8 cellular contexts compared by ENCODE assay signal in genomic region chr19:1020868-1021425, GRCh38. TPM values are rescaled to one million over a fixed set of nuclear protein-coding genes. Genes with fewer than 3 reads are reported as not detected.
DNase-seq lines count a peak whose midpoint lies in the region; ATAC-seq, FAIRE-seq and TF ChIP-seq lines count a peak whose summit lies in the region.

TSS of gene TMEM259 (minus strand) at chr19:1021123. CDS start at chr19:1020996, 127 bp downstream.

- 0% methylated on average over 49 to 57 of the region's 68 CpGs for WGBS in mesodermal cell (ENCODE audit: insufficient coverage in 2 of 2), 2 experiments

- peaks cover 5% of the 10 kb centered on the region for H3F3A ChIP-seq in OCI-LY1 (ENCODE audit: insufficient read depth, low read length)

- DNase-seq in D721Med (ENCODE audit: insufficient read length, low spot score) (peak; percentile 96), HuH-7 (ENCODE audit: low spot score) (peak; percentile 87)
- peak; percentile 85 for DNase-seq in activated CD8-positive, alpha-beta memory T cell treated with anti-CD3 and anti-CD28 coated beads, Interleukin-2, amount 50 U/mL, for 24 hours (ENCODE audit: extremely low read depth)
- peak; percentile 91 for DNase-seq in stimulated activated CD8-positive, alpha-beta memory T cell treated with anti-CD3 and anti-CD28 coated beads, Interleukin-15, amount 100 ng/mL, for 24 hours (ENCODE audit: low read depth)

- no peaks in the 10 kb centered on the region for H3K9me2 ChIP-seq in OCI-LY1 (ENCODE audit: low read depth, low read length)

- H3K4me3 ChIP-seq in OCI-LY1 (ENCODE audit: low read depth, low read length, poor library complexity, severe bottlenecking), result peak within 1 kb of the TSS; percentile 99
- H3K4me3 ChIP-seq in endocrine pancreas (ENCODE audit: control insufficient read depth, insufficient read depth, low read length), result peak within 1 kb of the TSS; percentile 28
- peak within 1 kb of the TSS; percentile 91 for H3K4me3 ChIP-seq in mesodermal cell (ENCODE audit: extremely low read depth, insufficient read depth, low read length, poor library complexity, severe bottlenecking)

- ATAC-seq in GM21515 (IDR thresholded peaks at IDR 0.05; ENCODE audit: unreplicated experiment), result peak; percentile 66

- FAIRE-seq in D721Med (lab: Jason Lieb, UNC), result no peak

- H3K36me3 ChIP-seq in OCI-LY1 (ENCODE audit: insufficient read depth, low read length) (peaks cover 3% of the 10 kb centered on the region; the same call in 1 of the 2 replicates), endocrine pancreas (ENCODE audit: control insufficient read depth, insufficient read depth, low read length) (no peaks in the 10 kb centered on the region), mesodermal cell (ENCODE audit: control insufficient read depth, insufficient read depth, low read length) (peaks cover 14% of the 10 kb centered on the region)

- H2AFZ ChIP-seq in OCI-LY1 (ENCODE audit: low read length), result no peak within 1 kb of the TSS

- peak within 1 kb of the TSS; percentile 99 for H3K9ac ChIP-seq in OCI-LY1 (ENCODE audit: low read length)
- peak within 1 kb of the TSS; percentile 91 for H3K9ac ChIP-seq in endocrine pancreas (ENCODE audit: control insufficient read depth, insufficient read depth, low read length)

- peak within 1 kb of the TSS; percentile 99 for H3K4me2 ChIP-seq in OCI-LY1 (ENCODE audit: low read length)

- H3K27me3 ChIP-seq in OCI-LY1 (ENCODE audit: insufficient read depth, low read length) (no peaks in the 10 kb centered on the region), endocrine pancreas (ENCODE audit: control insufficient read depth, insufficient read depth, low read length) (no peaks in the 10 kb centered on the region)

- H3K4me1 ChIP-seq in OCI-LY1 (ENCODE audit: insufficient read depth, low read length, severe bottlenecking), result peaks cover 56% of the 10 kb centered on the region
- H3K4me1 ChIP-seq in endocrine pancreas (ENCODE audit: control insufficient read depth, insufficient read depth, low read length), result no peaks in the 10 kb centered on the region
- peaks cover 39% of the 10 kb centered on the region for H3K4me1 ChIP-seq in mesodermal cell (ENCODE audit: control insufficient read depth, insufficient read depth, low read length, poor library complexity, severe bottlenecking)

- no peaks in the 10 kb centered on the region for H3K9me3 ChIP-seq in OCI-LY1 (ENCODE audit: low read length)
- no peaks in the 10 kb centered on the region for H3K9me3 ChIP-seq in endocrine pancreas (ENCODE audit: control insufficient read depth, low read length)
- no peaks in the 10 kb centered on the region for H3K9me3 ChIP-seq in mesodermal cell (ENCODE audit: control insufficient read depth, low read length)

- peaks cover 44% of the 10 kb centered on the region for H3K79me2 ChIP-seq in OCI-LY1 (ENCODE audit: insufficient read depth, low read length)

- H3K27ac ChIP-seq in OCI-LY1 (ENCODE audit: low read depth, low read length, poor library complexity, severe bottlenecking), result peak within 1 kb of the TSS; percentile 86
- H3K27ac ChIP-seq in mesodermal cell (ENCODE audit: low read depth, low read length, severe bottlenecking), result peak within 1 kb of the TSS; percentile 99

- no peak for TF ChIP-seq CTCF in D721Med (IDR thresholded peaks at IDR 0.05; ENCODE audit: insufficient read depth, missing control alignments)
- TF ChIP-seq CTCF in OCI-LY1 (IDR thresholded peaks at IDR 0.05; ENCODE audit: low read length), result no peak

- no peaks in the 10 kb centered on the region for H4K20me1 ChIP-seq in OCI-LY1 (ENCODE audit: insufficient read depth, low read length)

RNA-seq across cellular contexts. Expression of gene TMEM259, which starts in this region (rescaled TPM):
- polyA plus RNA-seq in mesodermal cell (2013, experiment 1 of 2), result 114 TPM
- polyA plus RNA-seq in mesodermal cell (2013, experiment 2 of 2), result 100 TPM

Comparison
In these comparisons a context has a peak if more than half of its experiments do, and no peak if none do; other contexts are left out.
1. Peak in every context shown above with its lines: DNase-seq, ATAC-seq, H3K4me3 ChIP-seq and H3K27ac ChIP-seq.
2. H3K4me3 ChIP-seq: peak in every context shown above with its lines; median percentile 99 in OCI-LY1; 91 in mesodermal cell; 28 in endocrine pancreas.